20 cellular contexts compared by ENCODE assay signal in the genomic region with DNA sequence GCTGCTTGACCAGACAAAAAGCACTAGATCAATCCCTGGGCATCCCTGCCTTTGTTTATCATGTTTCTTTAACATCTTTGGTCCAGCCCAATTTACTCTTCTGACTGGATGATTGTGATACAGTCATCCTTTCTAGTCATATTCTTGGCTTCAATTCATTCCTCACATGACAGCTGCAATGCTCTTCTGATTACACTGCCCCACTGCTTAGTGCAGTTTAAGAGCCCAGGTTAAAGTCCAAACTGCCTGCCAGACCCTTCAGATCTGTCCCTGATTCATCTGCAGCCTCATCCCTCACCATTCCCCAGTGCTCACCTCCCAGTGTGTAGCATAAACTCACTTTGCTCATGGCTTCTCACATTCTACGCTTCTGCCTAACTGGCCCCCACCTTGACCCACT.
"Had no signal": no experiment of that assay in that cellular context is flagged by ENCODE, and none has a peak within 500 bp of the region (broad histone marks: within the 10 kb centered on the region; RNA-seq: fewer than 3 reads in every experiment).

No MANE protein-coding gene starts in this region.

- H3K4me1 Mint-ChIP-seq: activated naive CD8-positive, alpha-beta T cell treated with anti-CD3 and anti-CD28 coated beads for 36 hours; central memory CD8-positive, alpha-beta T cell; memory B cell; natural killer cell; T-helper 17 cell; WTC11 had no signal

- H3K36me3 Mint-ChIP-seq: activated naive CD8-positive, alpha-beta T cell treated with anti-CD3 and anti-CD28 coated beads for 36 hours; brain; memory B cell; natural killer cell; WTC11 had no signal

- ATAC-seq: activated CD8-positive, alpha-beta T cell treated with anti-CD3 and anti-CD28 coated beads for 36 hours; gastroesophageal sphincter; left lobe of liver; natural killer cell; T-helper 17 cell; WTC11 had no signal

- H3K27ac Mint-ChIP-seq: activated CD8-positive, alpha-beta T cell treated with anti-CD3 and anti-CD28 coated beads for 36 hours; activated naive CD8-positive, alpha-beta T cell treated with anti-CD3 and anti-CD28 coated beads for 36 hours; memory B cell; natural killer cell; T-helper 17 cell; WTC11 had no signal

- H3K9me3 Mint-ChIP-seq: activated CD8-positive, alpha-beta T cell treated with anti-CD3 and anti-CD28 coated beads for 36 hours; activated naive CD8-positive, alpha-beta T cell treated with anti-CD3 and anti-CD28 coated beads for 36 hours; brain; memory B cell; WTC11 had no signal

- H3K4me3 Mint-ChIP-seq: activated CD8-positive, alpha-beta T cell treated with anti-CD3 and anti-CD28 coated beads for 36 hours; activated naive CD8-positive, alpha-beta T cell treated with anti-CD3 and anti-CD28 coated beads for 36 hours; brain; central memory CD8-positive, alpha-beta T cell; memory B cell; natural killer cell; T-helper 17 cell; WTC11 had no signal

- H3K27me3 Mint-ChIP-seq: brain; central memory CD8-positive, alpha-beta T cell; T-helper 17 cell had no signal

- DNase-seq: activated CD4-positive, alpha-beta T cell treated with anti-CD3 and anti-CD28 coated beads for 4 hours; activated CD8-positive, alpha-beta memory T cell treated with anti-CD3 and anti-CD28 coated beads, Interleukin-2, amount 50 U/mL, for 4 hours; activated CD8-positive, alpha-beta T cell treated with anti-CD3 and anti-CD28 coated beads for 36 hours; activated effector memory CD4-positive, alpha-beta T cell treated with anti-CD3 and anti-CD28 coated beads, Interleukin-2, amount 50 U/mL, for 16 hours; activated naive CD8-positive, alpha-beta T cell treated with anti-CD3 and anti-CD28 coated beads for 36 hours; activated T-cell treated with anti-CD3 and anti-CD28 coated beads, Interleukin-2, amount 50 U/mL, for 48 hours; effector CD8-positive, alpha-beta T cell; heart right ventricle; natural killer cell; small intestine; stimulated activated CD4-positive, alpha-beta T cell treated with anti-CD3 and anti-CD28 coated beads, Interleukin-4, amount 100 ng/mL, for 24 hours; stimulated activated naive CD4-positive, alpha-beta T cell treated with Interleukin-2 at 50 U/mL for 16 hours; T-helper 17 cell; transverse colon had no signal
